Comparison of ENCODE assay signal across 13 cellular contexts in the genomic region with DNA sequence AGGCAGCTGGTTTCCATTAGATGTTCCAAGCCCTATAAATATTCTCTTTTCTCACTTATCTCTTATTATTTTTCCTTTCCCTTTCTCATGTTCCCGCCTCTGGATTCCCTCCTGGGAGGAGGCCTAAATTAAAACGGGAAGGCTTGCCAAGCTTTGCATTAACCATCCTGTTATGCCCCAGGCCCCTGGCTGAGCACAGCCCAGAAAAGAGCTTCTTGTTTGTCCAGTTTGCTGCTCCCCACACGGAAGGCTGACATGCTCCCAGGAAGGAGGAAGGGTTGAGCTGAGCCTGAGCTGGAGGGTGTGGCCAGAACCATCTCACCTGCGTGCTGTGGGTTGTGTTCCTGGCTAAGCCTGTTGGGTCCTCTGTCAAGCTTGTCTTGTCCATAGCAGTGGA.
DNase-seq lines count a peak whose midpoint lies in the region; ATAC-seq and TF ChIP-seq lines count a peak whose summit lies in the region.
"Had no signal": no experiment of that assay in that cellular context is flagged by ENCODE, and none has a peak within 500 bp of the region (broad histone marks: within the 10 kb centered on the region; RNA-seq: fewer than 3 reads in every experiment).

No MANE protein-coding gene starts in this region.

- no peak overlapping the region for H3K4me3 ChIP-seq in fibroblast of the aortic adventitia (ENCODE audit: low read depth, low read length)
- no peak overlapping the region for H3K4me3 ChIP-seq in prostate gland
- no peak overlapping the region for H3K4me3 ChIP-seq in tibial artery
- H3K4me3 ChIP-seq in HAP-1, result no peak overlapping the region
- H3K4me3 ChIP-seq: coronary artery had no signal

- DNase-seq in DMS153 (lab: John Stamatoyannopoulos, UW) (peak; percentile 73), NCI-H446 treated with DMSO at 0.1 percent for 48 hours (lab: John Stamatoyannopoulos, UW) (peak; percentile 99), fibroblast of the aortic adventitia (ENCODE audit: low read depth) (peak; percentile 28), prostate gland (ENCODE audit: low spot score) (peak; percentile 49), NCI-H187 treated with DMSO at 0.1 percent for 48 hours (lab: John Stamatoyannopoulos, UW) (no peak), tibial artery (no peak), HAP-1 (ENCODE audit: low spot score in 2 of 2) (no peak)
- DNase-seq: activated CD4-positive, CD25-positive, alpha-beta regulatory T cell; activated effector memory CD4-positive, alpha-beta T cell treated with Interleukin-2 at 50 U/mL for 16 hours; IMR-90 had no signal

- in situ Hi-C loops in HAP-1 (cut with MboI; ENCODE audit: low sequenced_read_pairs), result no loop called here

- peak overlapping the region; percentile 28 to 49 for H3K27ac ChIP-seq in prostate gland
- no peak overlapping the region for H3K27ac ChIP-seq in tibial artery
- H3K27ac ChIP-seq: neutrophil had no signal

- intact Hi-C loops in prostate gland (cut with DNase I) (loop anchor here (5.0 kb wide), 3 partner anchors 61 to 114 kb away; a partner anchor contains a TSS), tibial artery (cut with DNase I; ENCODE audit: low total_unique reads) (no loop called here)

- TF ChIP-seq CTCF in fibroblast of the aortic adventitia (IDR thresholded peaks at IDR 0.05; ENCODE audit: insufficient read depth, low read length) (no peak), prostate gland (IDR thresholded peaks at IDR 0.05) (no peak), tibial artery (IDR thresholded peaks at IDR 0.05) (no peak)

- H3K36me3 ChIP-seq in prostate gland, result no peaks in the 10 kb centered on the region
- no peaks in the 10 kb centered on the region for H3K36me3 ChIP-seq in tibial artery
- no peaks in the 10 kb centered on the region for H3K36me3 ChIP-seq in HAP-1 (replicated peaks)
- H3K36me3 ChIP-seq: neutrophil had no signal

- no peak for TF ChIP-seq POLR2A in prostate gland (IDR thresholded peaks at IDR 0.05)

- no peaks in the 10 kb centered on the region for H3K27me3 ChIP-seq in prostate gland (replicated peaks; ENCODE audit: insufficient read depth)
- H3K27me3 ChIP-seq in tibial artery, result no peaks in the 10 kb centered on the region
- no peaks in the 10 kb centered on the region for H3K27me3 ChIP-seq in HAP-1 (ENCODE audit: low read depth)
- H3K27me3 ChIP-seq: neutrophil had no signal

- 6% methylated on average over 4 of the region's 4 CpGs for WGBS in prostate gland

- H3K9me3 ChIP-seq in prostate gland, result no peaks in the 10 kb centered on the region
- no peaks in the 10 kb centered on the region for H3K9me3 ChIP-seq in tibial artery
- H3K9me3 ChIP-seq in HAP-1, result no peaks in the 10 kb centered on the region
- H3K9me3 ChIP-seq: neutrophil had no signal

- H3K4me1 ChIP-seq in prostate gland (replicated peaks) (no peaks in the 10 kb centered on the region), tibial artery (peaks cover 0 to 13% (median 0%) of the 10 kb centered on the region in 4 donors), HAP-1 (peaks cover 10% of the 10 kb centered on the region)

- ATAC-seq in GM18907 (IDR thresholded peaks at IDR 0.05; ENCODE audit: unreplicated experiment), result no peak

Comparison
In these comparisons a context has a peak if more than half of its experiments do, and no peak if none do; other contexts are left out.
1. DNase-seq: peak in DMS153 (single experiment), NCI-H446 treated with DMSO at 0.1 percent for 48 hours (single experiment), fibroblast of the aortic adventitia (single experiment) and prostate gland (single experiment); none in NCI-H187 treated with DMSO at 0.1 percent for 48 hours (single experiment), tibial artery (0 of 2) and HAP-1 (0 of 2).
2. H3K27ac ChIP-seq: peak in prostate gland (2 of 2); none in tibial artery (0 of 2).